Comparison of ENCODE assay signal across 8 cellular contexts in genomic region chr17:81346090-81346907, GRCh38. TPM values are rescaled to one million over a fixed set of nuclear protein-coding genes. Genes with fewer than 3 reads are reported as not detected.
DNase-seq lines count a peak whose midpoint lies in the region; ATAC-seq, FAIRE-seq and TF ChIP-seq lines count a peak whose summit lies in the region.

No MANE protein-coding gene starts in this region.

- H3K4me2 ChIP-seq in hepatocyte, result peak overlapping the region; percentile 97

- H3K27me3 ChIP-seq in hepatocyte (no peaks in the 10 kb centered on the region), aorta (ENCODE audit: control insufficient read depth in 1 of 2, insufficient read depth in 2 of 2, low read length in 1 of 2) (no peaks in the 10 kb centered on the region)

- H3K4me1 ChIP-seq in hepatocyte (ENCODE audit: insufficient read depth) (peaks cover 18% of the 10 kb centered on the region), aorta (ENCODE audit: control insufficient read depth in 1 of 2, insufficient read depth in 2 of 2, low read length in 2 of 2) (no peaks in the 10 kb centered on the region)

- H2AFZ ChIP-seq in hepatocyte, result peak overlapping the region; percentile 35

- TF ChIP-seq POLR2A in GM12891 (IDR thresholded peaks at IDR 0.05; ENCODE audit: low read depth, low read length), result no peak

- no peaks in the 10 kb centered on the region for H4K20me1 ChIP-seq in hepatocyte (ENCODE audit: insufficient read depth, poor library complexity, severe bottlenecking)

- intact Hi-C loops in aorta (cut with DNase I), result loop anchor here in 1 of 2 donors (2.0 kb wide), 1 partner anchor 45 kb away; no protein-coding TSS in a partner anchor

- FAIRE-seq in GM12891 (lab: Jason Lieb, UNC), result peak; percentile 31

- H3K36me3 ChIP-seq in hepatocyte (replicated peaks; ENCODE audit: insufficient read depth, low read depth) (no peaks in the 10 kb centered on the region), aorta (ENCODE audit: control insufficient read depth in 1 of 2, insufficient read depth in 2 of 2, low read length in 1 of 2) (no peaks in the 10 kb centered on the region)

- no peak for TF ChIP-seq CTCF in hepatocyte (IDR thresholded peaks at IDR 0.05; ENCODE audit: poor library complexity)

- WGBS in hepatocyte (ENCODE audit: low lambda C conversion rate, missing lambda C conversion rate), result 1% methylated on average over 24 of the region's 91 CpGs
- 3 to 5% methylated on average over 50 to 91 of the region's 91 CpGs for WGBS in aorta, 2 donors

- ATAC-seq in HG02885 (IDR thresholded peaks at IDR 0.05; ENCODE audit: poor library complexity, unreplicated experiment), result peak; percentile 71
- peak; percentile 90 for ATAC-seq in aorta (ENCODE audit: low FRiP score)

- peak overlapping the region; percentile 98 for H3K27ac ChIP-seq in hepatocyte
- peak overlapping the region in 1 of 2 donors; percentile 47 for H3K27ac ChIP-seq in aorta (ENCODE audit: low read depth in 1 of 2, low read length in 2 of 2)

- H3K9me3 ChIP-seq in hepatocyte (ENCODE audit: low read depth) (no peaks in the 10 kb centered on the region), aorta (ENCODE audit: control insufficient read depth, low read length) (no peaks in the 10 kb centered on the region)

- no peaks in the 10 kb centered on the region for H3K9me2 ChIP-seq in hepatocyte (replicated peaks; ENCODE audit: insufficient read depth)

- peaks cover 61% of the 10 kb centered on the region for H3K79me2 ChIP-seq in hepatocyte

- H3K4me3 ChIP-seq in hepatocyte (peak overlapping the region; percentile 71), aorta (ENCODE audit: low read length in 2 of 2) (peak overlapping the region in 1 of 2 donors; percentile 91)

- DNase-seq in GM12891 (ENCODE audit: insufficient read length, low spot score), result peak; percentile 99
- peak; percentile 90 for DNase-seq in NCI-H2029 (lab: John Stamatoyannopoulos, UW)
- DNase-seq in T1000 (lab: John Stamatoyannopoulos, UW), result peak; percentile 97
- peak; percentile 99 for DNase-seq in astrocyte of the hippocampus (ENCODE audit: low read depth, low spot score)
- peak; percentile 99 for DNase-seq in hepatocyte (ENCODE audit: low spot score)
- peak; percentile 92 for DNase-seq in retina
- peak; percentile 99 for DNase-seq in aorta

TF ChIP-seq in GM12891, 5 proteins besides CTCF, POLR2A, EP300 and RAD21:
- TF ChIP-seq PAX5 (IDR thresholded peaks at IDR 0.05; ENCODE audit: insufficient read depth, low read length, severe bottlenecking) (no peak), SPI1 (IDR thresholded peaks at IDR 0.05; ENCODE audit: low read depth, low read length) (no peak), POU2F2 (IDR thresholded peaks at IDR 0.05; ENCODE audit: low read depth, low read length) (no peak), TAF1 (IDR thresholded peaks at IDR 0.05; ENCODE audit: low read depth, low read length) (no peak), POLR2AphosphoS5 (IDR thresholded peaks at IDR 0.05; ENCODE audit: low read depth, low read length) (no peak)

RNA-seq across cellular contexts. Expression of gene BAHCC1, which starts 49.0 kb away (rescaled TPM):
- 0.01 TPM for polyA plus RNA-seq in GM12891 (2012; ENCODE audit: low read depth, missing spikeins)
- total RNA-seq in hepatocyte (6.6 and 8.6 TPM in 2 replicates), aorta (10 to 100 TPM; 22.8 to 49.3 TPM)
- polyA plus RNA-seq in hepatocyte (6.4 and 7.9 TPM in 2 replicates), aorta (10 to 100 TPM in 1 of 2 donors, 1 to 10 TPM in 1; 3.9 to 16.8 TPM)

RNA-seq across cellular contexts. Expression of gene SLC38A10, which starts 51.2 kb away (rescaled TPM):
- 30.0 TPM for polyA plus RNA-seq in GM12891 (2012; ENCODE audit: low read depth, missing spikeins)
- total RNA-seq in hepatocyte, result 71.3 and 91.4 TPM in 2 replicates
- 123 and 124 TPM in 2 replicates for polyA plus RNA-seq in hepatocyte
- 10 to 100 TPM; 61.9 to 79.6 TPM for total RNA-seq in aorta
- 100 to 1,000 TPM in 1 of 2 donors, 10 to 100 TPM in 1; 22.3 to 118 TPM for polyA plus RNA-seq in aorta
